Comparison of ENCODE assay signal across 12 cellular contexts in genomic region chr1:204130989-204131892, GRCh38. TPM values are rescaled to one million over a fixed set of nuclear protein-coding genes. Genes with fewer than 3 reads are reported as not detected.
DNase-seq lines count a peak whose midpoint lies in the region; ATAC-seq and TF ChIP-seq lines count a peak whose summit lies in the region.
"Had no signal": no experiment of that assay in that cellular context is flagged by ENCODE, and none has a peak within 500 bp of the region (broad histone marks: within the 10 kb centered on the region; RNA-seq: fewer than 3 reads in every experiment).

No MANE protein-coding gene starts in this region.

- H3K9me2 ChIP-seq in OCI-LY7 (ENCODE audit: insufficient read depth, low read length): no peaks in the 10 kb centered on the region

- H3K36me3 Mint-ChIP-seq in chondrocyte (ENCODE audit: low read depth): no peaks in the 10 kb centered on the region
- H3K36me3 Mint-ChIP-seq in nephron (ENCODE audit: low read depth): peaks cover 9% of the 10 kb centered on the region
- H3K36me3 Mint-ChIP-seq: IgD-negative memory B cell had no signal

- peaks cover 4% of the 10 kb centered on the region for H3K4me1 ChIP-seq in OCI-LY7 (ENCODE audit: insufficient read depth, low read length, poor library complexity, severe bottlenecking)

- CTCF ChIA-PET in OCI-LY7 (lab: Charles Lee; ENCODE audit: unreplicated experiment): interaction anchor here (0.6 to 1.6 kb wide), 2 partner anchors 260 to 505 kb away, joined by 5 to 7 read pairs; partner anchors contain the start of gene ATP2B4

- H3K27me3 Mint-ChIP-seq in chondrocyte (ENCODE audit: low read depth): no peaks in the 10 kb centered on the region
- no peaks in the 10 kb centered on the region for H3K27me3 Mint-ChIP-seq in nephron (ENCODE audit: low read depth)

- H3K9me3 ChIP-seq in OCI-LY7 (ENCODE audit: low read length): no peaks in the 10 kb centered on the region
- H3K9me3 ChIP-seq: left lung had no signal

- H3K4me3 Mint-ChIP-seq in chondrocyte (ENCODE audit: unreplicated experiment): no peak overlapping the region
- peak overlapping the region in 1 of 3 experiments; percentile 41 for H3K4me3 Mint-ChIP-seq in nephron
- H3K4me3 Mint-ChIP-seq: IgD-negative memory B cell had no signal

- BruUV-seq in OCI-LY7 (replicated peaks; lab: Mats Ljungman, UMichigan): no TSS peak

- no peaks in the 10 kb centered on the region for H3K79me2 ChIP-seq in OCI-LY7 (ENCODE audit: insufficient read depth, low read depth, low read length)

- H3K27ac ChIP-seq in OCI-LY7 (ENCODE audit: low read depth, low read length, poor library complexity, severe bottlenecking): no peak overlapping the region

- H3K27ac Mint-ChIP-seq in chondrocyte (ENCODE audit: unreplicated experiment) (peak overlapping the region; percentile 74), nephron (peak overlapping the region; percentile 60 to 90 (median 75))
- H3K27ac Mint-ChIP-seq: IgD-negative memory B cell had no signal

- H3K9me3 Mint-ChIP-seq in chondrocyte (ENCODE audit: low read depth) (no peaks in the 10 kb centered on the region), nephron (no peaks in the 10 kb centered on the region)
- H3K9me3 Mint-ChIP-seq: IgD-negative memory B cell had no signal

- ATAC-seq in GM21381 (IDR thresholded peaks at IDR 0.05; ENCODE audit: unreplicated experiment) (no peak), GM21717 (IDR thresholded peaks at IDR 0.05; ENCODE audit: unreplicated experiment) (no peak), HG02763 (IDR thresholded peaks at IDR 0.05; ENCODE audit: unreplicated experiment) (no peak)
- ATAC-seq: left lung had no signal

- no peak overlapping the region for H3K4me2 ChIP-seq in OCI-LY7 (ENCODE audit: low read length)

- POLR2A ChIA-PET in OCI-LY7 (lab: Charles Lee): interaction anchor here (1.6 kb wide), 1 partner anchor 265 kb away, joined by 3 read pairs; no protein-coding TSS in a partner anchor

- H4K20me1 ChIP-seq in OCI-LY7 (ENCODE audit: insufficient read depth, low read length): no peaks in the 10 kb centered on the region

- H2AFZ ChIP-seq in OCI-LY7 (ENCODE audit: low read length): no peak overlapping the region

- intact Hi-C loops in OCI-LY7 (cut with micrococcal nuclease; ENCODE audit: unreplicated experiment): no loop called here

- DNase-seq in AG09319 (ENCODE audit: extremely low read depth, low read depth) (peak; percentile 47), M059J (ENCODE audit: low read depth) (peak; percentile 99), chondrocyte (ENCODE audit: low spot score) (no peak), OCI-LY7 (ENCODE audit: low spot score) (no peak)
- DNase-seq: activated naive CD4-positive, alpha-beta T cell; DND-41; left lung had no signal

- TF ChIP-seq CTCF in AG09319 (IDR thresholded peaks at IDR 0.05; ENCODE audit: low read depth, low read length): peak; percentile 17; the same call in 1 of the 2 replicates
- peak; percentile 34 for TF ChIP-seq CTCF in chondrocyte (IDR thresholded peaks at IDR 0.05)
- no peak for TF ChIP-seq CTCF in nephron (IDR thresholded peaks at IDR 0.05; ENCODE audit: unreplicated experiment in 3 of 3)
- no peak for TF ChIP-seq CTCF in OCI-LY7 (conservative IDR thresholded peaks at IDR 0.05; ENCODE audit: low read length)

- H3K36me3 ChIP-seq in OCI-LY7 (ENCODE audit: insufficient read depth, low read length): no peaks in the 10 kb centered on the region

- peaks cover 38% of the 10 kb centered on the region for H3K4me1 Mint-ChIP-seq in chondrocyte (ENCODE audit: low read depth)
- H3K4me1 Mint-ChIP-seq in nephron: peaks cover 46% of the 10 kb centered on the region

- no peak overlapping the region for H3K4me3 ChIP-seq in OCI-LY7 (ENCODE audit: low read depth, low read length, poor library complexity, severe bottlenecking)
- H3K4me3 ChIP-seq: left lung had no signal

RNA-seq across cellular contexts. Expression of gene ETNK2, which starts 20.6 kb away (rescaled TPM):
- 33.9 and 36.4 TPM in 2 replicates for total RNA-seq in M059J (2014; rRNA removed; shearing (Covaris generic))
- total RNA-seq in chondrocyte: 10.2 to 30.2 TPM (median 10.5 TPM) in 3 replicates
- not detected in 2 replicates for total RNA-seq in OCI-LY7 (2014; rRNA removed; shearing (Covaris generic))
- 1.9 and 2.4 TPM in 2 replicates for total RNA-seq in OCI-LY7 (2022)

RNA-seq across cellular contexts. Expression of gene REN, which starts 34.9 kb away (rescaled TPM):
- total RNA-seq in M059J (2014; rRNA removed; shearing (Covaris generic)): 0.25 and 2.2 TPM in 2 replicates
- total RNA-seq in chondrocyte (not detected in 3 replicates), OCI-LY7 (2022) (not detected in 2 replicates)
- total RNA-seq in OCI-LY7 (2014; rRNA removed; shearing (Covaris generic)): not detected in 2 replicates

RNA-seq across cellular contexts. Expression of gene SOX13, which starts 58.3 kb away (rescaled TPM):
- total RNA-seq in M059J (2014; rRNA removed; shearing (Covaris generic)): 6.9 and 12.6 TPM in 2 replicates
- 3.6 to 9.1 TPM (median 7.6 TPM) in 3 replicates for total RNA-seq in chondrocyte
- total RNA-seq in OCI-LY7 (2014; rRNA removed; shearing (Covaris generic)): not detected in 2 replicates
- 0.27 and 0.53 TPM in 2 replicates for total RNA-seq in OCI-LY7 (2022)

Comparison
In these comparisons a context has a peak if more than half of its experiments do, and no peak if none do; other contexts are left out.
1. DNase-seq: peak in AG09319 (single experiment) and M059J (single experiment); none in chondrocyte (single experiment) and OCI-LY7 (single experiment).
2. CTCF ChIP-seq: peak in AG09319 (single experiment) and chondrocyte (single experiment); none in nephron (0 of 3) and OCI-LY7 (single experiment).